Comparison of ENCODE assay signal across 28 cellular contexts in genomic region chr22:34917239-34917638, GRCh38.
DNase-seq lines count a peak whose midpoint lies in the region; ATAC-seq and TF ChIP-seq lines count a peak whose summit lies in the region.
"Had no signal": no experiment of that assay in that cellular context is flagged by ENCODE, and none has a peak within 500 bp of the region (broad histone marks: within the 10 kb centered on the region; RNA-seq: fewer than 3 reads in every experiment).

No MANE protein-coding gene starts in this region.

- H3K9ac ChIP-seq in trophoblast cell (ENCODE audit: low read length): no peak overlapping the region

- H2AFZ ChIP-seq in trophoblast cell (ENCODE audit: insufficient read depth, low read length, poor library complexity): no peak overlapping the region

- H3K4me3 ChIP-seq in AG10803 (ENCODE audit: low read length) (no peak overlapping the region), trophoblast cell (ENCODE audit: low read depth, low read length) (no peak overlapping the region)
- H3K4me3 ChIP-seq: SJCRH30 had no signal

- no peak overlapping the region for H4K12ac ChIP-seq in trophoblast cell (ENCODE audit: low read depth, low read length)

- ATAC-seq in GM21786 (IDR thresholded peaks at IDR 0.05; ENCODE audit: unreplicated experiment): no peak
- no peak for ATAC-seq in HG03469 (IDR thresholded peaks at IDR 0.05; ENCODE audit: unreplicated experiment)
- ATAC-seq: PC-3, Right ventricle myocardium inferior, SK-N-SH treated with all-trans-retinoic acid at 6 μM for 48 hours had no signal

- no peaks in the 10 kb centered on the region for H3K36me3 Mint-ChIP-seq in activated CD4-positive, alpha-beta T cell treated with anti-CD3 and anti-CD28 coated beads, Interleukin-2, amount 10 ng/mL, durations not matched to agents 7 days and 5 days (ENCODE audit: low read depth)
- H3K36me3 Mint-ChIP-seq: CD8-positive, alpha-beta memory T cell had no signal

- no peaks in the 10 kb centered on the region for H3K27me3 Mint-ChIP-seq in activated CD4-positive, alpha-beta T cell treated with anti-CD3 and anti-CD28 coated beads, Interleukin-2, amount 10 ng/mL, durations not matched to agents 7 days and 5 days

- no peak overlapping the region for H3K4me2 ChIP-seq in trophoblast cell (ENCODE audit: low read length)

- no peak overlapping the region for H3K14ac ChIP-seq in trophoblast cell (ENCODE audit: low read length)

- no peak overlapping the region for H3K4ac ChIP-seq in trophoblast cell (ENCODE audit: low read depth, low read length)

- POLR2A ChIA-PET in activated CD4-positive, alpha-beta T cell treated with anti-CD3 and anti-CD28 coated beads, Interleukin-2, amount 10 ng/mL, durations not matched to agents 7 days and 5 days (lab: Charles Lee): no interaction called here

- no peak overlapping the region for H2BK5ac ChIP-seq in trophoblast cell (ENCODE audit: low read depth, low read length, poor library complexity)

- H3K79me1 ChIP-seq in trophoblast cell (ENCODE audit: low read length): no peaks in the 10 kb centered on the region

- H3K27ac ChIP-seq in trophoblast cell (ENCODE audit: low read depth, low read length): no peak overlapping the region
- H3K27ac ChIP-seq: C4-2B, HL-60, SJCRH30 had no signal

- peaks cover 1% of the 10 kb centered on the region for H3K9me3 ChIP-seq in trophoblast cell (ENCODE audit: insufficient read depth, low read depth, low read length)
- H3K9me3 ChIP-seq: SJCRH30 had no signal

- no peak for TF ChIP-seq CTCF in AG10803 (conservative IDR thresholded peaks at IDR 0.05; ENCODE audit: low read length)

- no peaks in the 10 kb centered on the region for H3K27me3 ChIP-seq in trophoblast cell (ENCODE audit: insufficient read depth, low read length)
- H3K27me3 ChIP-seq: SJCRH30 had no signal

- H4K8ac ChIP-seq in trophoblast cell (ENCODE audit: low read depth, low read length): no peak overlapping the region

- no peak overlapping the region for H2BK120ac ChIP-seq in trophoblast cell (ENCODE audit: insufficient read depth, low read length, poor library complexity)

- peak overlapping the region; percentile 50 for H2BK12ac ChIP-seq in trophoblast cell (ENCODE audit: low read length)

- H3K27ac Mint-ChIP-seq in activated CD4-positive, alpha-beta T cell treated with anti-CD3 and anti-CD28 coated beads, Interleukin-2, amount 10 ng/mL, durations not matched to agents 7 days and 5 days: no peak overlapping the region
- H3K27ac Mint-ChIP-seq: B cell; CD8-positive, alpha-beta memory T cell had no signal

- CTCF ChIA-PET in activated CD4-positive, alpha-beta T cell treated with anti-CD3 and anti-CD28 coated beads, Interleukin-2, amount 10 ng/mL, durations not matched to agents 7 days and 5 days (lab: Charles Lee): no interaction called here

- no peak overlapping the region for H3K23ac ChIP-seq in trophoblast cell (ENCODE audit: low read length)

- H3K4me1 ChIP-seq in trophoblast cell (ENCODE audit: control insufficient read depth in 1 of 2, insufficient read depth in 2 of 2, low read length in 2 of 2): peaks cover 3 to 7% of the 10 kb centered on the region in 2 experiments

- no peaks in the 10 kb centered on the region for H3K79me2 ChIP-seq in trophoblast cell (ENCODE audit: control insufficient read depth, insufficient read depth, low read length, poor library complexity)

- H3K9me3 Mint-ChIP-seq in activated CD4-positive, alpha-beta T cell treated with anti-CD3 and anti-CD28 coated beads, Interleukin-2, amount 10 ng/mL, durations not matched to agents 7 days and 5 days: no peaks in the 10 kb centered on the region

- H3K4me1 Mint-ChIP-seq in activated CD4-positive, alpha-beta T cell treated with anti-CD3 and anti-CD28 coated beads, Interleukin-2, amount 10 ng/mL, durations not matched to agents 7 days and 5 days: no peaks in the 10 kb centered on the region
- H3K4me1 Mint-ChIP-seq: B cell; CD8-positive, alpha-beta memory T cell had no signal

- H4K91ac ChIP-seq in trophoblast cell (ENCODE audit: low read depth, low read length): no peak overlapping the region

- H2AK5ac ChIP-seq in trophoblast cell (ENCODE audit: low read length): peak overlapping the region; percentile 26

- no peaks in the 10 kb centered on the region for H3K36me3 ChIP-seq in trophoblast cell (ENCODE audit: control insufficient read depth in 1 of 2, insufficient read depth in 2 of 2, low read length in 2 of 2)
- H3K36me3 ChIP-seq: SJCRH30 had no signal

- WGBS in trophoblast cell (ENCODE audit: extremely low coverage, insufficient coverage, insufficient read length): no CpG with 5 or more reads among the region's 5 CpGs

- DNase-seq in AG10803 (ENCODE audit: low read depth) (peak; percentile 41), M059J (ENCODE audit: low read depth) (peak; percentile 36), inferior parietal cortex (ENCODE audit: extremely low spot score) (peak; percentile 15), trophoblast cell (no peak)
- DNase-seq in stimulated activated CD4-positive, alpha-beta T cell treated with anti-CD3 and anti-CD28 coated beads, Interleukin-2, amount 100 ng/mL, for 24 hours: no peak
- no peak for DNase-seq in activated CD4-positive, alpha-beta T cell treated with anti-CD3 and anti-CD28 coated beads, Interleukin-2, amount 10 ng/mL, durations not matched to agents 7 days and 5 days
- DNase-seq: CD8-positive, alpha-beta memory T cell; DMS 273 treated with DMSO at 0.1 percent for 48 hours; DMS79; GOT3; HCEC 1CT; Karpas-422; NCI-H1105 treated with DMSO at 0.1 percent for 48 hours; NCI-H146; NCI-H1930; NCI-H2107; NCI-H524; NCI-H774; NK-92 treated with Interleukin-12 subunit alpha and Interleukin-12 subunit beta, amount 100 ng/mL, for 24 hours; PC-3; SJCRH30 had no signal

- H3K4me3 Mint-ChIP-seq in activated CD4-positive, alpha-beta T cell treated with anti-CD3 and anti-CD28 coated beads, Interleukin-2, amount 10 ng/mL, durations not matched to agents 7 days and 5 days: no peak overlapping the region
- H3K4me3 Mint-ChIP-seq: B cell; CD8-positive, alpha-beta memory T cell had no signal

- H3K18ac ChIP-seq in trophoblast cell (ENCODE audit: low read length): no peak overlapping the region

Comparison
In these comparisons a context has a peak if more than half of its experiments do, and no peak if none do; other contexts are left out.
1. DNase-seq: peak in AG10803 (single experiment), M059J (single experiment) and inferior parietal cortex (single experiment); none in trophoblast cell (0 of 2), stimulated activated CD4-positive, alpha-beta T cell treated with anti-CD3 and anti-CD28 coated beads, Interleukin-2, amount 100 ng/mL, for 24 hours (0 of 2) and activated CD4-positive, alpha-beta T cell treated with anti-CD3 and anti-CD28 coated beads, Interleukin-2, amount 10 ng/mL, durations not matched to agents 7 days and 5 days (single experiment).